11 cellular contexts compared by ENCODE assay signal in the genomic region with DNA sequence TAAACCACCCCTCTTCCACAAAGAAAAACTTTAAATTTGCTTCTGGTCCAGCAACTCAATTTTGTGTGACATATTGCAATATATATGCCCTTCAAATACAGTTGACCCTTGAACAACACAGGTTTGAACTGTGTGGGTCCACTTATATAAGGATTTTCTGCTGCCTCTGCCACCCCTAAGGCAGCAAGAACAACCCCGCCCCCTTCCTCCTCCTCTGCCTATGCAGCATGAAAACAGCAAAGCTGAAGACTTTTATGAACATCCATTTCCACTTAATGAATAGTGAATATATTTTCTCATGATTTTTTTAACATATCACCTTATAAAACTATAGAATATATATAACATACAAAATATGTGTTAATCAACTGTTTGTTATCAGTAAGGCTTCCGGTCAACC.
"Had no signal": no experiment of that assay in that cellular context is flagged by ENCODE, and none has a peak within 500 bp of the region (broad histone marks: within the 10 kb centered on the region; RNA-seq: fewer than 3 reads in every experiment).

No MANE protein-coding gene starts in this region.

- H3K4me3 Mint-ChIP-seq: activated CD4-positive, alpha-beta T cell treated with anti-CD3 and anti-CD28 coated beads, Interleukin-2, amount 10 ng/mL, durations not matched to agents 7 days and 5 days; activated naive CD4-positive, alpha-beta T cell treated with anti-CD3 and anti-CD28 coated beads, Interleukin-2, amount 10 ng/mL, durations not matched to agents 7 days and 5 days; T-helper 2 cell treated with Interferon-gamma antibody and Interleukin-4, amounts not matched to agents 5 μg/mL and 100 μg/mL, for 36 hours had no signal

- H2AFZ ChIP-seq: parathyroid adenoma had no signal

- H3K27ac ChIP-seq: esophagus squamous epithelium, neutrophil, parathyroid adenoma had no signal

- H3K27ac Mint-ChIP-seq: activated CD4-positive, alpha-beta T cell treated with anti-CD3 and anti-CD28 coated beads, Interleukin-2, amount 10 ng/mL, durations not matched to agents 7 days and 5 days; activated naive CD4-positive, alpha-beta T cell treated with anti-CD3 and anti-CD28 coated beads, Interleukin-2, amount 10 ng/mL, durations not matched to agents 7 days and 5 days; T-helper 2 cell treated with Interferon-gamma antibody and Interleukin-4, amounts not matched to agents 5 μg/mL and 100 μg/mL, for 36 hours had no signal

- H3K27me3 Mint-ChIP-seq: activated CD4-positive, alpha-beta T cell treated with anti-CD3 and anti-CD28 coated beads, Interleukin-2, amount 10 ng/mL, durations not matched to agents 7 days and 5 days; activated naive CD4-positive, alpha-beta T cell treated with anti-CD3 and anti-CD28 coated beads, Interleukin-2, amount 10 ng/mL, durations not matched to agents 7 days and 5 days had no signal

- H3K9me3 Mint-ChIP-seq: activated CD4-positive, alpha-beta T cell treated with anti-CD3 and anti-CD28 coated beads, Interleukin-2, amount 10 ng/mL, durations not matched to agents 7 days and 5 days; activated naive CD4-positive, alpha-beta T cell treated with anti-CD3 and anti-CD28 coated beads, Interleukin-2, amount 10 ng/mL, durations not matched to agents 7 days and 5 days; T-helper 2 cell treated with Interferon-gamma antibody and Interleukin-4, amounts not matched to agents 5 μg/mL and 100 μg/mL, for 36 hours had no signal

- H3K9me3 ChIP-seq: esophagus squamous epithelium, neutrophil had no signal

- H3K4me3 ChIP-seq: esophagus squamous epithelium, smooth muscle cell had no signal

- ATAC-seq: activated CD4-positive, CD25-positive, alpha-beta regulatory T cell treated with anti-CD3 and anti-CD28 coated beads, Interleukin-2, amount 50 U/mL, for 24 hours; left ventricle myocardium superior; sciatic nerve had no signal

- H3K27me3 ChIP-seq: esophagus squamous epithelium, neutrophil had no signal

- H3K4me2 ChIP-seq: smooth muscle cell had no signal

- H3K36me3 ChIP-seq: esophagus squamous epithelium, neutrophil had no signal

- DNase-seq: activated CD4-positive, alpha-beta T cell treated with anti-CD3 and anti-CD28 coated beads, Interleukin-2, amount 10 ng/mL, durations not matched to agents 7 days and 5 days; activated naive CD4-positive, alpha-beta T cell treated with anti-CD3 and anti-CD28 coated beads, Interleukin-2, amount 10 ng/mL, durations not matched to agents 7 days and 5 days; effector CD8-positive, alpha-beta T cell; esophagus squamous epithelium; left ventricle myocardium superior had no signal
